ENCODE assay signal across 8 cellular contexts in genomic region chr15:74240002-74240568, GRCh38. TPM values are rescaled to one million over a fixed set of nuclear protein-coding genes. Genes with fewer than 3 reads are reported as not detected.
DNase-seq lines count a peak whose midpoint lies in the region; ATAC-seq and TF ChIP-seq lines count a peak whose summit lies in the region.

No MANE protein-coding gene starts in this region.

- no peaks in the 10 kb centered on the region for H3K36me3 Mint-ChIP-seq in immature natural killer cell

- H3K27me3 ChIP-seq in body of pancreas: peaks cover 0 to 3% of the 10 kb centered on the region in 2 donors
- H3K27me3 ChIP-seq in upper lobe of left lung: no peaks in the 10 kb centered on the region

- ATAC-seq in body of pancreas: peak; percentile 92
- peak; percentile 9 to 66 for ATAC-seq in upper lobe of left lung (ENCODE audit: low FRiP score in 2 of 2)
- no peak for ATAC-seq in GM21786 (IDR thresholded peaks at IDR 0.05; ENCODE audit: unreplicated experiment)

- 1 to 20% methylated on average over 2 to 5 of the region's 5 CpGs for WGBS in body of pancreas, 2 donors
- WGBS in upper lobe of left lung, 2 donors: 0 to 5% methylated on average over 1 to 5 of the region's 5 CpGs

- no peaks in the 10 kb centered on the region for H3K36me3 ChIP-seq in body of pancreas (replicated peaks in 1 of 2; ENCODE audit: insufficient read depth in 1 of 2, low read depth in 2 of 2)
- no peaks in the 10 kb centered on the region for H3K36me3 ChIP-seq in upper lobe of left lung

- peak; percentile 47 to 86 (median 79) for TF ChIP-seq CTCF in body of pancreas (IDR thresholded peaks at IDR 0.05)
- TF ChIP-seq CTCF in upper lobe of left lung (IDR thresholded peaks at IDR 0.05): peak; percentile 31 to 75 (median 58)

- peak in 2 of 4 donors; percentile 56 to 70 for TF ChIP-seq EP300 in upper lobe of left lung (IDR thresholded peaks at IDR 0.05)

- DNase-seq in ELR (ENCODE audit: low read depth) (peak; percentile 69), NCI-H2171 (lab: John Stamatoyannopoulos, UW) (peak; percentile 98), body of pancreas (peak; percentile 94 to 95 (median 94)), iris pigment epithelial cell (ENCODE audit: low read depth) (peak; percentile 54), upper lobe of left lung (peak; percentile 86 to 88), immature natural killer cell (no peak), NOMO-1 treated with dmso at 0.1 percent for 144 hours (lab: John Stamatoyannopoulos, UW; ENCODE audit: unreplicated experiment) (no peak)

- H3K4me1 ChIP-seq in body of pancreas: peaks cover 32% of the 10 kb centered on the region
- H3K4me1 ChIP-seq in upper lobe of left lung: peaks cover 23 to 37% (median 32%) of the 10 kb centered on the region in 4 donors

- H3K27ac Mint-ChIP-seq in immature natural killer cell: no peak overlapping the region

- H3K4me3 ChIP-seq in body of pancreas (no peak overlapping the region), upper lobe of left lung (no peak overlapping the region)

- H3K9me3 ChIP-seq in body of pancreas: no peaks in the 10 kb centered on the region
- H3K9me3 ChIP-seq in upper lobe of left lung: no peaks in the 10 kb centered on the region

- TF ChIP-seq POLR2A in body of pancreas (IDR thresholded peaks at IDR 0.05) (no peak), upper lobe of left lung (IDR thresholded peaks at IDR 0.05) (no peak)

- H3K4me1 Mint-ChIP-seq in immature natural killer cell: no peaks in the 10 kb centered on the region

- no peaks in the 10 kb centered on the region for H3K9me3 Mint-ChIP-seq in immature natural killer cell

- peaks cover 0 to 10% (median 0%) of the 10 kb centered on the region in 3 donors for H3K27me3 Mint-ChIP-seq in immature natural killer cell (ENCODE audit: low read depth in 3 of 3)

- H3K27ac ChIP-seq in body of pancreas (peak overlapping the region in 3 of 4 donors; percentile 30 to 81 (median 71)), upper lobe of left lung (peak overlapping the region in 3 of 4 donors; percentile 45 to 68 (median 64))

- H3K4me3 Mint-ChIP-seq in immature natural killer cell: no peak overlapping the region

- intact Hi-C loops in body of pancreas (cut with DNase I): no loop called here

RNA-seq across cellular contexts. Expression of gene CCDC33, which starts 4.0 kb away (rescaled TPM):
- total RNA-seq in body of pancreas (not detected), upper lobe of left lung (10 to 100 TPM in 1 of 6 donors, 1 to 10 TPM in 4, not detected in 1; 3.8 to 43.4 (median 4.2) TPM)
- not detected for polyA plus RNA-seq in immature natural killer cell

RNA-seq across cellular contexts. Expression of gene STRA6, which starts 37.5 kb away (rescaled TPM):
- total RNA-seq in body of pancreas: not detected
- 1 to 10 TPM in 1 of 6 donors, under 1 TPM in 2, not detected in 3; 0.22 to 3.5 (median 0.88) TPM for total RNA-seq in upper lobe of left lung
- polyA plus RNA-seq in immature natural killer cell: not detected

Comparison
In these comparisons a context has a peak if more than half of its experiments do, and no peak if none do; other contexts are left out.
1. DNase-seq: peak in ELR (single experiment), NCI-H2171 (single experiment), body of pancreas (4 of 4), iris pigment epithelial cell (single experiment) and upper lobe of left lung (2 of 2); none in immature natural killer cell (0 of 3) and NOMO-1 treated with dmso at 0.1 percent for 144 hours (single experiment).